In the genomic region with DNA sequence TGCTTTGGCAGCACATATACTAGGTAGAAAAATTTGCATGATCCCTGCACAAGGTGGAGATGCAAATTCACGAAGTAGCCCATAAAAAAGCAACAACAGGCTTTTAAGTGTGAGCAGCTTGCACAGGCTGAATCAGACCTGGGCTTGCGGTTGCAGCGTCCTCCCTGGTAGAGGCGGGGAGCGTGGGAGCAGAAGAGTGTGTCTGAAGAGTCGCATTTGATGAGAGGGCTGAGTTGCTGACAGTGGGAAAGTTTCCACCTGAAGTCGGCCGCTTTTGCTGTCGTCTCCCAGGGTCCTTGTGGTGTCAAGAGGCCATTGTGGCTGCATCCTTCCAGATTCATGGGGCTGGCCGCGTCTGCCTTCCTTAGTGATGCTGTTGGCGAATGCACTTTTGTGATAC, we compare ENCODE assay signal across 21 cellular contexts.
"Had no signal": no experiment of that assay in that cellular context is flagged by ENCODE, and none has a peak within 500 bp of the region (broad histone marks: within the 10 kb centered on the region; RNA-seq: fewer than 3 reads in every experiment).

No MANE protein-coding gene starts in this region.

- H3K9me3 Mint-ChIP-seq: activated naive CD4-positive, alpha-beta T cell treated with anti-CD3 and anti-CD28 coated beads, Interleukin-2, amount 50 U/mL, for 72 hours; activated T-cell treated with anti-CD3 and anti-CD28 coated beads, Interleukin-2, amount 50 U/mL, for 4 hours; brain; naive B cell had no signal

- H3K4me1 ChIP-seq: parathyroid adenoma, uterus had no signal

- H3K27me3 Mint-ChIP-seq: brain, naive B cell had no signal

- H2AFZ ChIP-seq: parathyroid adenoma had no signal

- H3K9me3 ChIP-seq: colonic mucosa, left ventricle myocardium inferior, tibial nerve, uterus had no signal

- H3K27me3 ChIP-seq: colonic mucosa, tibial nerve, uterus had no signal

- H3K4me3 Mint-ChIP-seq: activated T-cell treated with anti-CD3 and anti-CD28 coated beads, Interleukin-2, amount 50 U/mL, for 4 hours; brain; naive B cell had no signal

- H3K27ac Mint-ChIP-seq: brain, naive B cell had no signal

- DNase-seq: activated CD4-positive, alpha-beta T cell treated with anti-CD3 and anti-CD28 coated beads, Interleukin-2, amount 50 U/mL, for 4 hours; activated effector memory CD4-positive, alpha-beta T cell treated with anti-CD3 and anti-CD28 coated beads, Interleukin-2, amount 50 U/mL, for 16 hours; activated T-cell treated with anti-CD3 and anti-CD28 coated beads, Interleukin-2, amount 50 U/mL, for 4 hours; central memory CD4-positive, alpha-beta T cell; colonic mucosa; foreskin fibroblast; glutamatergic neuron; kidney; left ventricle myocardium inferior; naive B cell; retina; stimulated activated CD4-positive, alpha-beta T cell treated with anti-CD3 and anti-CD28 coated beads, Interleukin-15, amount 100 ng/mL, for 24 hours; stimulated activated CD4-positive, alpha-beta T cell treated with anti-CD3 and anti-CD28 coated beads, Interleukin-4, amount 100 ng/mL, for 1 hour; stimulated activated naive CD4-positive, alpha-beta T cell treated with Interleukin-2 at 50 U/mL for 16 hours; substantia nigra; uterus had no signal

- ATAC-seq: activated CD4-positive, CD25-positive, alpha-beta regulatory T cell treated with anti-CD3 and anti-CD28 coated beads, Interleukin-2, amount 50 U/mL, for 24 hours; activated naive CD4-positive, alpha-beta T cell treated with anti-CD3 and anti-CD28 coated beads, Interleukin-2, amount 50 U/mL, for 72 hours; activated T-cell treated with anti-CD3 and anti-CD28 coated beads, Interleukin-2, amount 50 U/mL, for 4 hours had no signal

- H3K4me3 ChIP-seq: colonic mucosa, left ventricle myocardium inferior, tibial nerve, uterus had no signal

- H3K9ac ChIP-seq: parathyroid adenoma had no signal

- H3K36me3 ChIP-seq: colonic mucosa, uterus had no signal

- H3K27ac ChIP-seq: colonic mucosa, left ventricle myocardium inferior, parathyroid adenoma, tibial nerve, uterus had no signal
